In the genomic region with DNA sequence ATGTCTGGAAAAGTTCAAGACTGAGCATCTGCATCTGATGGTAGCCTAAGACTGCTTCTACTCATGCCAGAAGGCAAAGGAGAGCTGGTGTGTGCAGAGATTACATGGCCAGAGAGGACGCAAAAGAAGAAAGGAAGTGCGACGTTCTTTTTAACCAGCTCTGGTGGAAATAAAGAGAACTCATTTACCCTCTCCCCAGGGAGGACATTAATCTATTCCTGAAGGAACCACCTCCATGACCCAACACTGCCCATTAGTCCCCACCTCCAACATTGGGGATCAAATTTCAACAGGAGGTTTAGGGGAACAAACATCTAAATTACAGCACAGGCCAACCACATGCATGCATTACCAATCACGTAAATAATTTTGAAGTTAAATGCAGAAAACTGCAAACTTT, we compare ENCODE assay signal across 8 cellular contexts. TPM values are rescaled to one million over a fixed set of nuclear protein-coding genes. Genes with fewer than 3 reads are reported as not detected.
DNase-seq lines count a peak whose midpoint lies in the region; ATAC-seq and TF ChIP-seq lines count a peak whose summit lies in the region.

No MANE protein-coding gene starts in this region.

- TF ChIP-seq EP300 in sigmoid colon (IDR thresholded peaks at IDR 0.05): no peak

- TF ChIP-seq CTCF in activated CD8-positive, alpha-beta T cell treated with anti-CD3 and anti-CD28 coated beads for 36 hours (IDR thresholded peaks at IDR 0.05): no peak
- TF ChIP-seq CTCF in sigmoid colon (IDR thresholded peaks at IDR 0.05): no peak

- H3K27me3 ChIP-seq in right cardiac atrium (ENCODE audit: control insufficient read depth, insufficient read depth): no peaks in the 10 kb centered on the region
- H3K27me3 ChIP-seq in sigmoid colon: no peaks in the 10 kb centered on the region
- no peaks in the 10 kb centered on the region for H3K27me3 ChIP-seq in aorta (ENCODE audit: control insufficient read depth in 1 of 2, insufficient read depth in 2 of 2, low read length in 1 of 2)

- H3K4me3 ChIP-seq in right cardiac atrium (ENCODE audit: low read length) (peak overlapping the region; percentile 63), sigmoid colon (peak overlapping the region in 2 of 4 donors; percentile 78 to 92), aorta (ENCODE audit: low read length in 2 of 2) (no peak overlapping the region)

- peak overlapping the region; percentile 97 for H3K4me3 Mint-ChIP-seq in activated CD8-positive, alpha-beta T cell treated with anti-CD3 and anti-CD28 coated beads for 36 hours

- H3K27ac Mint-ChIP-seq in activated CD8-positive, alpha-beta T cell treated with anti-CD3 and anti-CD28 coated beads for 36 hours: peak overlapping the region; percentile 92

- H3K9me3 ChIP-seq in right cardiac atrium (ENCODE audit: control insufficient read depth, low read length) (no peaks in the 10 kb centered on the region), sigmoid colon (no peaks in the 10 kb centered on the region), aorta (ENCODE audit: control insufficient read depth, low read length) (peaks cover 1% of the 10 kb centered on the region)

- ATAC-seq in right cardiac atrium (no peak), Right ventricle myocardium inferior (no peak), aorta (ENCODE audit: low FRiP score) (no peak)
- ATAC-seq in activated CD8-positive, alpha-beta T cell treated with anti-CD3 and anti-CD28 coated beads for 36 hours: no peak

- no peak for DNase-seq in right cardiac atrium
- no peak for DNase-seq in Right ventricle myocardium inferior (ENCODE audit: missing footprints)
- no peak for DNase-seq in activated CD8-positive, alpha-beta T cell treated with anti-CD3 and anti-CD28 coated beads for 36 hours
- DNase-seq in iris pigment epithelial cell (ENCODE audit: low read depth): peak; percentile 28
- DNase-seq in D341Med (ENCODE audit: low spot score): no peak
- DNase-seq in DMS53 treated with DMSO at 0.1 percent for 48 hours (lab: John Stamatoyannopoulos, UW; ENCODE audit: unreplicated experiment): no peak
- DNase-seq in sigmoid colon: no peak
- no peak for DNase-seq in aorta

- POLR2A ChIA-PET in activated CD8-positive, alpha-beta T cell treated with anti-CD3 and anti-CD28 coated beads for 36 hours (lab: Charles Lee): interaction anchor here (1.2 to 3.5 kb wide), 4 partner anchors 9 to 158 kb away, joined by 4 to 37 read pairs (median 6); a partner anchor contains a TSS

- H3K4me1 Mint-ChIP-seq in activated CD8-positive, alpha-beta T cell treated with anti-CD3 and anti-CD28 coated beads for 36 hours (ENCODE audit: low read depth): peaks cover 32% of the 10 kb centered on the region

- H3K27ac ChIP-seq in right cardiac atrium (ENCODE audit: low read length) (no peak overlapping the region), sigmoid colon (peak overlapping the region in 2 of 4 donors; percentile 88 to 93), aorta (ENCODE audit: low read depth in 1 of 2, low read length in 2 of 2) (no peak overlapping the region)

- no peaks in the 10 kb centered on the region for H3K36me3 ChIP-seq in sigmoid colon
- peaks cover 0 to 1% of the 10 kb centered on the region in 2 donors for H3K36me3 ChIP-seq in aorta (ENCODE audit: control insufficient read depth in 1 of 2, insufficient read depth in 2 of 2, low read length in 1 of 2)

- H3K4me1 ChIP-seq in right cardiac atrium (ENCODE audit: control insufficient read depth, insufficient read depth, low read length) (no peaks in the 10 kb centered on the region), sigmoid colon (peaks cover 0 to 24% (median 18%) of the 10 kb centered on the region in 4 donors), aorta (ENCODE audit: control insufficient read depth in 1 of 2, insufficient read depth in 2 of 2, low read length in 2 of 2) (no peaks in the 10 kb centered on the region)

- peaks cover 41% of the 10 kb centered on the region for H3K36me3 Mint-ChIP-seq in activated CD8-positive, alpha-beta T cell treated with anti-CD3 and anti-CD28 coated beads for 36 hours (ENCODE audit: low read depth)

- no peak for TF ChIP-seq POLR2A in sigmoid colon (IDR thresholded peaks at IDR 0.05)

- no peaks in the 10 kb centered on the region for H3K27me3 Mint-ChIP-seq in activated CD8-positive, alpha-beta T cell treated with anti-CD3 and anti-CD28 coated beads for 36 hours

- WGBS in right cardiac atrium: 47% methylated on average over 4 of the region's 4 CpGs
- 70 to 77% methylated on average over 4 of the region's 4 CpGs for WGBS in sigmoid colon, 2 donors
- WGBS in aorta, 2 donors: 65 to 69% methylated on average over 4 of the region's 4 CpGs

- CTCF ChIA-PET in activated CD8-positive, alpha-beta T cell treated with anti-CD3 and anti-CD28 coated beads for 36 hours (lab: Charles Lee): interaction anchor here (1.1 to 5.0 kb wide), 3 partner anchors 50 to 154 kb away, joined by 3 to 34 read pairs (median 28); a partner anchor contains a TSS

- intact Hi-C loops in right cardiac atrium (cut with DNase I) (loop anchor here in 2 of 4 donors (5.0 to 10.0 kb wide), 2 partner anchors 106 to 108 kb away; a partner anchor contains a TSS), Right ventricle myocardium inferior (cut with DNase I) (loop anchor here (5.0 kb wide), 1 partner anchor 43 kb away; a partner anchor contains a TSS), sigmoid colon (cut with DNase I) (loop anchor here (5.0 kb wide), 5 partner anchors 43 to 152 kb away; a partner anchor contains a TSS), aorta (cut with DNase I) (loop anchor here (5.0 to 10.0 kb wide), 5 partner anchors 43 to 152 kb away; a partner anchor contains a TSS)
- intact Hi-C loops in activated CD8-positive, alpha-beta T cell treated with anti-CD3 and anti-CD28 coated beads for 36 hours (cut with micrococcal nuclease): loop anchor here (10.0 kb wide), 2 partner anchors 46 to 64 kb away; a partner anchor contains a TSS

- H3K9me3 Mint-ChIP-seq in activated CD8-positive, alpha-beta T cell treated with anti-CD3 and anti-CD28 coated beads for 36 hours: peaks cover 3% of the 10 kb centered on the region

RNA-seq across cellular contexts. Expression of a gene that starts 1.5 kb away (rescaled TPM):
- total RNA-seq in right cardiac atrium (10 to 100 TPM; 21.2 to 38.9 (median 27.9) TPM), Right ventricle myocardium inferior (25.0 TPM), sigmoid colon (10 to 100 TPM; 37.2 to 55.1 (median 47.0) TPM), aorta (10 to 100 TPM; 36.7 to 51.9 TPM)
- polyA plus RNA-seq in right cardiac atrium (14.0 TPM), sigmoid colon (10 to 100 TPM; 25.5 to 34.2 (median 31.9) TPM), aorta (10 to 100 TPM; 21.0 to 24.6 TPM)
- 10 to 100 TPM; 31.9 to 34.7 TPM for total RNA-seq in activated CD8-positive, alpha-beta T cell treated with anti-CD3 and anti-CD28 coated beads for 36 hours

RNA-seq across cellular contexts. Expression of a gene that starts 41.6 kb away (rescaled TPM):
- total RNA-seq in right cardiac atrium (1 to 10 TPM; 4.3 to 6.5 (median 4.9) TPM), Right ventricle myocardium inferior (2.1 TPM), sigmoid colon (1 to 10 TPM; 3.4 to 8.0 (median 5.3) TPM), aorta (10 to 100 TPM in 1 of 2 donors, 1 to 10 TPM in 1; 7.5 to 13.1 TPM)
- polyA plus RNA-seq in right cardiac atrium (5.7 TPM), sigmoid colon (1 to 10 TPM in 2 of 3 donors, under 1 TPM in 1; 0.69 to 1.8 (median 1.2) TPM), aorta (1 to 10 TPM; 1.1 to 2.3 TPM)
- 1 to 10 TPM; 3.0 TPM for total RNA-seq in activated CD8-positive, alpha-beta T cell treated with anti-CD3 and anti-CD28 coated beads for 36 hours
